18 cellular contexts compared by ENCODE assay signal in the genomic region with DNA sequence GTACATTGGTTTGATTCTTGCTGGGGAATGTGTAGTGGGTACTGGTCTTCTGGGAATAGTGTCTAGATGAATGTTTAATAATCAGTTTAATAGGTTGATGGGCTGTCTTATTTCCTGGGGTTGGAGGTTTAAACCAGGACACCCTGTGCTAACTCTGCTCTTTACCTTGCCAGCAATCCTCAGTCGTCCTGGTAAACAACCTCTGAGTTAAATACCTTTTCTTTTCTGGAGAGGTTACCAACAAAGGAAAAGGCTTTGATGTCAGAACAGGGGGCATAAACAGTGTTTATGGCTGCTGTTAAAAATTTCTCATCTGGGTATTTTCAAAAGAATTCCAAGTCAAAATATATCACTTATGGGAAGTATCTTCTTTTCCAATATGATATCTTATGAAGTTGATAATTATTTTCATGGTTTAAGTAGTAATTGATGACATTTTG. TPM values are rescaled to one million over a fixed set of nuclear protein-coding genes. Genes with fewer than 3 reads are reported as not detected.
DNase-seq lines count a peak whose midpoint lies in the region; ATAC-seq and TF ChIP-seq lines count a peak whose summit lies in the region.
"Had no signal": no experiment of that assay in that cellular context is flagged by ENCODE, and none has a peak within 500 bp of the region (broad histone marks: within the 10 kb centered on the region; RNA-seq: fewer than 3 reads in every experiment).

No MANE protein-coding gene starts in this region.

- H3K27me3 ChIP-seq in adipocyte (replicated peaks; ENCODE audit: control insufficient read depth, insufficient read depth, low read length) (no peaks in the 10 kb centered on the region), muscle layer of duodenum (ENCODE audit: low read depth, low read length) (no peaks in the 10 kb centered on the region)

- intact Hi-C loops in CD14-positive monocyte (cut with micrococcal nuclease): no loop called here

- H3K36me3 ChIP-seq in adipocyte (ENCODE audit: control insufficient read depth, insufficient read depth, low read length, severe bottlenecking) (no peaks in the 10 kb centered on the region), muscle layer of duodenum (ENCODE audit: control insufficient read depth in 1 of 2, insufficient read depth in 2 of 2, low read length in 2 of 2) (no peaks in the 10 kb centered on the region)

- DNase-seq in CD14-positive monocyte (ENCODE audit: low spot score): no peak
- no peak for DNase-seq in adipocyte (ENCODE audit: low read depth)
- DNase-seq in NK-92 (lab: John Stamatoyannopoulos, UW; ENCODE audit: unreplicated experiment): no peak
- DNase-seq in left lobe of liver (ENCODE audit: low spot score): no peak
- no peak for DNase-seq in superior temporal gyrus (ENCODE audit: extremely low spot score)
- DNase-seq in G401 (ENCODE audit: low spot score): no peak
- DNase-seq: activated naive CD8-positive, alpha-beta T cell treated with anti-CD3 and anti-CD28 coated beads for 36 hours; cerebellar nuclear complex; NCI-H1092; OCI-M1; stimulated activated CD4-positive, alpha-beta T cell treated with anti-CD3 and anti-CD28 coated beads, Interleukin-15, amount 100 ng/mL, for 24 hours; T-helper 1 cell had no signal

- no peak for TF ChIP-seq CTCF in CD14-positive monocyte (IDR thresholded peaks at IDR 0.05)

- peaks cover 52% of the 10 kb centered on the region for H3K4me1 ChIP-seq in adipocyte (ENCODE audit: control insufficient read depth, insufficient read depth, low read length)
- H3K4me1 ChIP-seq in muscle layer of duodenum (ENCODE audit: control insufficient read depth in 1 of 2, insufficient read depth in 2 of 2, low read length in 2 of 2): peaks cover 0 to 69% of the 10 kb centered on the region in 2 donors

- in situ Hi-C loops in G401 (cut with HindIII; ENCODE audit: low sequenced_read_pairs): no loop called here

- H3K4me1 Mint-ChIP-seq in CD14-positive monocyte: peaks cover 62% of the 10 kb centered on the region
- H3K4me1 Mint-ChIP-seq: activated naive CD8-positive, alpha-beta T cell treated with anti-CD3 and anti-CD28 coated beads for 36 hours; GM23338 had no signal

- peak overlapping the region in 1 of 2 donors; percentile 35 for H3K4me3 Mint-ChIP-seq in CD14-positive monocyte
- H3K4me3 Mint-ChIP-seq: activated naive CD8-positive, alpha-beta T cell treated with anti-CD3 and anti-CD28 coated beads for 36 hours; GM23338; type B pancreatic cell had no signal

- peaks cover 0 to 3% (median 1%) of the 10 kb centered on the region in 3 donors for H3K27me3 Mint-ChIP-seq in CD14-positive monocyte (ENCODE audit: low read depth in 3 of 3)
- H3K27me3 Mint-ChIP-seq: type B pancreatic cell had no signal

- H3K9me3 Mint-ChIP-seq in CD14-positive monocyte: no peaks in the 10 kb centered on the region
- H3K9me3 Mint-ChIP-seq: activated naive CD8-positive, alpha-beta T cell treated with anti-CD3 and anti-CD28 coated beads for 36 hours; GM23338; type B pancreatic cell had no signal

- peak overlapping the region; percentile 68 for H3K27ac ChIP-seq in muscle layer of duodenum (ENCODE audit: low read length)

- H3K27ac Mint-ChIP-seq in CD14-positive monocyte: peak overlapping the region; percentile 79 to 99 (median 94)
- H3K27ac Mint-ChIP-seq: activated naive CD8-positive, alpha-beta T cell treated with anti-CD3 and anti-CD28 coated beads for 36 hours; GM23338; type B pancreatic cell had no signal

- peak overlapping the region; percentile 63 for H3K4me3 ChIP-seq in adipocyte (ENCODE audit: low read length)
- H3K4me3 ChIP-seq in muscle layer of duodenum (ENCODE audit: low read depth in 1 of 2, low read length in 2 of 2): no peak overlapping the region
- H3K4me3 ChIP-seq: GM23338, lung had no signal

- ATAC-seq in HG02610 (IDR thresholded peaks at IDR 0.05; ENCODE audit: unreplicated experiment): peak; percentile 15
- no peak for ATAC-seq in left lobe of liver
- ATAC-seq: esophagus mucosa, GM23338 had no signal

- H3K9me3 ChIP-seq in adipocyte (ENCODE audit: control insufficient read depth, low read length) (no peaks in the 10 kb centered on the region), muscle layer of duodenum (ENCODE audit: control insufficient read depth in 1 of 2, low read length in 2 of 2) (no peaks in the 10 kb centered on the region)

- peak overlapping the region; percentile 31 for H3K9ac ChIP-seq in adipocyte (ENCODE audit: low read length)

- peaks cover 0 to 8% of the 10 kb centered on the region in 2 donors for H3K36me3 Mint-ChIP-seq in CD14-positive monocyte
- H3K36me3 Mint-ChIP-seq: activated naive CD8-positive, alpha-beta T cell treated with anti-CD3 and anti-CD28 coated beads for 36 hours; type B pancreatic cell had no signal

RNA-seq across cellular contexts. Expression of a gene that starts 23.5 kb away (rescaled TPM):
- polyA plus RNA-seq in CD14-positive monocyte: 10 to 100 TPM; 12.1 to 15.1 TPM
- 4.3 TPM for total RNA-seq in left lobe of liver
- 81.7 and 116 TPM in 2 replicates for total RNA-seq in G401 (2014; rRNA removed; shearing (Covaris generic))

Comparison
In these comparisons a context has a peak if more than half of its experiments do, and no peak if none do; other contexts are left out.
1. RNA of a gene that starts 23.5 kb away (total RNA-seq): 81.7 to 116 TPM in G401; 4.3 TPM in left lobe of liver (single experiment); every median in the first group is over 10 times any median in the second.